ENCODE assay signal across 14 cellular contexts in the genomic region with DNA sequence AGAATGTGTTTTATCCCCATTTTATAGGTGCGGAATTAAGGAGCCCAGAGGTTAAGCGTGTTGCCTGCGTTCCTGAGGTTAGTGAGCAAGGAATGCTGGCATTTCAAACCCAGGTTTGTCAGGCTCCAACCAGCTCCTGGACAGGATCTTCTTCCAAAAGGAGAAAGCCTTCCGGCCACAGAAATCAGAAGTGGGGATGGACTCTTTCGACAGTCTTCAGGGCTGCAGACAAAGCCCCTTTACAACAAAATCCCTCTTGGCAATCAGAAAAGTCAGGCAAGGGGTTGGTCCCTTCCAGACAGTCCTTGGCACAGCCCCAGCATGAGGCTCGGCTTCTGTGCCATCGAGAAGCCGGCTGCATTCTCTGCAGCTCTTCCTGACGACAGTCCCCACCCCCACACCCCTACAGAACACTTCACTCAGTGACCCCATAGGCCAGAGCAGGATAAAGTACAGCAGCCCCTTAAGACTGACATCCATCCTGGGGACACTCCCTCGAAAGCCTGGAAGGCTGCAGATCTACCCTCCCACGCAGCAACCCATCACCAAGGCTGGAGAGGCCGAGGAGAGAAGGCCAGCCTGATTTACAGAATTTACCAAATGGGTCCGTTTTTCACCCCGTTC.
DNase-seq lines count a peak whose midpoint lies in the region; ATAC-seq and TF ChIP-seq lines count a peak whose summit lies in the region.
"Had no signal": no experiment of that assay in that cellular context is flagged by ENCODE, and none has a peak within 500 bp of the region (broad histone marks: within the 10 kb centered on the region; RNA-seq: fewer than 3 reads in every experiment).

No MANE protein-coding gene starts in this region.

- H3K36me3 ChIP-seq in HUES48 (ENCODE audit: control insufficient read depth, insufficient read depth, low read length) = no peaks in the 10 kb centered on the region
- H3K36me3 ChIP-seq in endodermal cell (ENCODE audit: control insufficient read depth, insufficient read depth, low read length) = peaks cover 88% of the 10 kb centered on the region
- no peaks in the 10 kb centered on the region for H3K36me3 ChIP-seq in left lung

- H3K9ac ChIP-seq in HUES48 (ENCODE audit: low read depth, low read length) (no peak overlapping the region), endodermal cell (ENCODE audit: extremely low read depth, low read length, poor library complexity, severe bottlenecking) (no peak overlapping the region)

- intact Hi-C loops in left lung (cut with DNase I) = no loop called here

- H3K9me3 ChIP-seq in HUES48 (ENCODE audit: control insufficient read depth, insufficient read depth, low read length) = no peaks in the 10 kb centered on the region
- no peaks in the 10 kb centered on the region for H3K9me3 ChIP-seq in endodermal cell (ENCODE audit: control insufficient read depth, low read length)
- H3K9me3 ChIP-seq in left lung = no peaks in the 10 kb centered on the region

- peaks cover 42% of the 10 kb centered on the region for H3K36me3 Mint-ChIP-seq in endodermal cell (ENCODE audit: low read depth)

- no peak overlapping the region for H3K4me3 Mint-ChIP-seq in endodermal cell
- H3K4me3 Mint-ChIP-seq: activated CD8-positive, alpha-beta T cell treated with anti-CD3 and anti-CD28 coated beads, Interleukin-2, amount 10 ng/mL, durations not matched to agents 7 days and 5 days; activated naive CD8-positive, alpha-beta T cell treated with anti-CD3 and anti-CD28 coated beads, Interleukin-2, amount 10 ng/mL, durations not matched to agents 7 days and 5 days had no signal

- H3K27ac ChIP-seq in HUES48 (ENCODE audit: low read depth, low read length) = peak overlapping the region; percentile 22
- H3K27ac ChIP-seq in endodermal cell (ENCODE audit: low read depth, low read length) = peak overlapping the region; percentile 59
- H3K27ac ChIP-seq in left lung = peak overlapping the region; percentile 53 to 65
- H3K27ac ChIP-seq in substantia nigra (ENCODE audit: low read depth, low read length, poor library complexity, severe bottlenecking) = peak overlapping the region; percentile 9

- 83 to 85% methylated on average over 10 to 14 of the region's 14 CpGs for WGBS in endodermal cell (ENCODE audit: insufficient coverage in 1 of 2, insufficient read length in 1 of 2), 2 experiments

- H3K4me1 ChIP-seq in HUES48 (ENCODE audit: control insufficient read depth, insufficient read depth, low read length) (peaks cover 72% of the 10 kb centered on the region), endodermal cell (ENCODE audit: control insufficient read depth, insufficient read depth, low read length) (peaks cover 64% of the 10 kb centered on the region), left lung (peaks cover 20 to 36% of the 10 kb centered on the region in 2 donors)

- ATAC-seq in left lung (peak; percentile 10), HG03342 (IDR thresholded peaks at IDR 0.05; ENCODE audit: unreplicated experiment) (no peak)
- ATAC-seq: activated CD8-positive, alpha-beta T cell treated with anti-CD3 and anti-CD28 coated beads, Interleukin-2, amount 10 ng/mL, durations not matched to agents 7 days and 5 days; GM12878 had no signal

- TF ChIP-seq CTCF in endodermal cell (conservative IDR thresholded peaks at IDR 0.05) (no peak), left lung (IDR thresholded peaks at IDR 0.05) (no peak)

- in situ Hi-C loops in ACHN (cut with HindIII; ENCODE audit: low pct_ligation_motif_present, low pct_unique_long_range_greater_than_20kb, low sequenced_read_pairs) = no loop called here

- DNase-seq in endodermal cell (no peak), left lung (no peak), substantia nigra (lab: John Stamatoyannopoulos, UW) (peak in 31 of 49 donors; percentile 12 to 75 (median 39)), ACHN (no peak), NCI-H146 treated with DMSO at 0.1 percent for 48 hours (lab: John Stamatoyannopoulos, UW; ENCODE audit: unreplicated experiment) (no peak), NCI-H1436 treated with DMSO at 0.1 percent for 48 hours (lab: John Stamatoyannopoulos, UW) (no peak)
- DNase-seq: activated CD8-positive, alpha-beta T cell treated with anti-CD3 and anti-CD28 coated beads, Interleukin-2, amount 10 ng/mL, durations not matched to agents 7 days and 5 days; activated naive CD8-positive, alpha-beta T cell treated with anti-CD3 and anti-CD28 coated beads, Interleukin-2, amount 10 ng/mL, durations not matched to agents 7 days and 5 days; KG1; NCI-H2227 treated with DMSO at 0.1 percent for 48 hours; stimulated activated CD4-positive, alpha-beta T cell treated with anti-CD3 and anti-CD28 coated beads, Interleukin-4, amount 100 ng/mL, for 24 hours had no signal

- H3K9me3 Mint-ChIP-seq in endodermal cell = no peaks in the 10 kb centered on the region
- H3K9me3 Mint-ChIP-seq: activated naive CD8-positive, alpha-beta T cell treated with anti-CD3 and anti-CD28 coated beads, Interleukin-2, amount 10 ng/mL, durations not matched to agents 7 days and 5 days had no signal

- no peaks in the 10 kb centered on the region for H3K27me3 Mint-ChIP-seq in endodermal cell (ENCODE audit: insufficient read depth)
- H3K27me3 Mint-ChIP-seq: activated naive CD8-positive, alpha-beta T cell treated with anti-CD3 and anti-CD28 coated beads, Interleukin-2, amount 10 ng/mL, durations not matched to agents 7 days and 5 days had no signal

- peak overlapping the region; percentile 16 for H3K27ac Mint-ChIP-seq in endodermal cell
- H3K27ac Mint-ChIP-seq: activated CD8-positive, alpha-beta T cell treated with anti-CD3 and anti-CD28 coated beads, Interleukin-2, amount 10 ng/mL, durations not matched to agents 7 days and 5 days; activated naive CD8-positive, alpha-beta T cell treated with anti-CD3 and anti-CD28 coated beads, Interleukin-2, amount 10 ng/mL, durations not matched to agents 7 days and 5 days had no signal

- H3K4me3 ChIP-seq in HUES48 (ENCODE audit: low read depth, low read length) = no peak overlapping the region
- no peak overlapping the region for H3K4me3 ChIP-seq in endodermal cell (ENCODE audit: low read length)
- H3K4me3 ChIP-seq in left lung = no peak overlapping the region
- H3K4me3 ChIP-seq: GM12878 had no signal

- peaks cover 97% of the 10 kb centered on the region for H3K4me1 Mint-ChIP-seq in endodermal cell

- H3K27me3 ChIP-seq in HUES48 (ENCODE audit: control insufficient read depth, insufficient read depth, low read length) (no peaks in the 10 kb centered on the region), endodermal cell (ENCODE audit: control insufficient read depth, insufficient read depth, low read length, poor library complexity, severe bottlenecking) (no peaks in the 10 kb centered on the region), left lung (no peaks in the 10 kb centered on the region)

Comparison
In these comparisons a context has a peak if more than half of its experiments do, and no peak if none do; other contexts are left out.
1. H3K27ac ChIP-seq: peak in every context shown above with its lines; median percentile 59 in endodermal cell; 59 in left lung; 22 in HUES48; 9 in substantia nigra.
2. DNase-seq: peak in substantia nigra (31 of 49); none in endodermal cell (single experiment), left lung (0 of 2), ACHN (single experiment), NCI-H146 treated with DMSO at 0.1 percent for 48 hours (single experiment) and NCI-H1436 treated with DMSO at 0.1 percent for 48 hours (single experiment).